Comparison of ENCODE assay signal across 8 cellular contexts in the genomic region with DNA sequence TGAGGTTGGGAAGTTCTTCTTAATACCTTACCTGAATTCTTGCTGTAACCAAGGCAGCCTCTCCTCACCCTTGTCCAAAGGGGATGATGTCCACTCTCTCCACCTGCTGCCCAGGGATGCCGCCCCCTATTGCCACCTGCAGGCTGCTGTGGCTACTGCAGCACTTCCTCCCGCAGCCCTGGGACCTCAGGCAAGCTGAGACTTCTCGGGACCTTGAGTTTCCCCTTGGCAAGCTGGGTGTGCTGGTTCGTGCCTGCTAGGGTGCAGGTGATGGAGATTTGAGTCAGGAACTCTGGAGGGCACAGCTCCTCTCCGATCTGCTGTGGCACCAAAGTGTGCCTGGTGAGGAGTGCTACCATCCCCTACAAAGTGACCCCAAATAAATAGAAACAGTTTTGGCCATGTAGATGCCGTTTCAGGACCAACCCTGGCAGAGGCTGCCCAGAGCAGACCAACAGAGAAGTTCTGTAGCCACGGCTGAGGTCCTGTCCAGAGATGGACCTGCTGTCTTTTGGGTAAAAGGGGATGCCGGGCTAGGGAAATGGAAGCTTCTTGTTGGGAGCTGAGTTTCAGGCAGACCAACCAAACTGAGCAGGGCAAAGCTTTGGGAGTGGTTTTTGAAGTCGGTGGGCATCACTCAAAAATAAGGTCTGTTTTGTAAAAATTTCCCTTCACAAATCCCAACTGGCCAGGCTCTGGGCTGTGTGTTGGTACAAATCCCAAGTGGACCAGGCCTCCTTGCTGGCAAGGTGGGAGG. TPM values are rescaled to one million over a fixed set of nuclear protein-coding genes. Genes with fewer than 3 reads are reported as not detected.
DNase-seq lines count a peak whose midpoint lies in the region; ATAC-seq and TF ChIP-seq lines count a peak whose summit lies in the region.

No MANE protein-coding gene starts in this region.

- TF ChIP-seq CTCF in KMS-11 (conservative IDR thresholded peaks at IDR 0.05; ENCODE audit: low read depth, low read length) (peak; percentile 83), WTC11 (IDR thresholded peaks at IDR 0.05) (peak; percentile 71), endodermal cell (conservative IDR thresholded peaks at IDR 0.05) (peak; percentile 90)

- POLR2A ChIA-PET in WTC11 (lab: Charles Lee), result interaction anchor here (0.7 kb wide), 1 partner anchor 337 kb away, joined by 4 read pairs; no protein-coding TSS in a partner anchor

- peaks cover 1% of the 10 kb centered on the region; the same call in 1 of the 2 replicates for H3K36me3 ChIP-seq in KMS-11 (ENCODE audit: insufficient read depth)
- H3K36me3 ChIP-seq in endodermal cell (ENCODE audit: control insufficient read depth, insufficient read depth, low read length), result no peaks in the 10 kb centered on the region

- H3K27ac ChIP-seq in KMS-11 (no peak overlapping the region), endodermal cell (ENCODE audit: low read depth, low read length) (no peak overlapping the region)

- H3K9me3 Mint-ChIP-seq in WTC11 (peaks cover under 1% of the 10 kb centered on the region; the same call in 1 of the 2 replicates), endodermal cell (no peaks in the 10 kb centered on the region)

- peaks cover 7% of the 10 kb centered on the region for H3K4me1 Mint-ChIP-seq in WTC11
- no peaks in the 10 kb centered on the region for H3K4me1 Mint-ChIP-seq in endodermal cell

- H3K9me3 ChIP-seq in endodermal cell (ENCODE audit: control insufficient read depth, low read length), result no peaks in the 10 kb centered on the region

- H3K4me2 ChIP-seq in KMS-11, result no peak overlapping the region

- H3K4me1 ChIP-seq in KMS-11 (ENCODE audit: low read depth, poor library complexity, severe bottlenecking), result no peaks in the 10 kb centered on the region
- no peaks in the 10 kb centered on the region for H3K4me1 ChIP-seq in endodermal cell (ENCODE audit: control insufficient read depth, insufficient read depth, low read length)

- H3K27me3 Mint-ChIP-seq in WTC11 (ENCODE audit: low read depth), result no peaks in the 10 kb centered on the region
- H3K27me3 Mint-ChIP-seq in endodermal cell (ENCODE audit: insufficient read depth), result peaks cover 3% of the 10 kb centered on the region

- H3K27me3 ChIP-seq in KMS-11 (ENCODE audit: insufficient read depth, low read depth) (no peaks in the 10 kb centered on the region), endodermal cell (ENCODE audit: control insufficient read depth, insufficient read depth, low read length, poor library complexity, severe bottlenecking) (no peaks in the 10 kb centered on the region)

- H2AFZ ChIP-seq in KMS-11 (ENCODE audit: low read depth), result no peak overlapping the region

- H3K27ac Mint-ChIP-seq in WTC11 (no peak overlapping the region), endodermal cell (no peak overlapping the region)

- 42 to 60% methylated on average over 5 to 8 of the region's 9 CpGs for WGBS in endodermal cell (ENCODE audit: insufficient coverage in 1 of 2, insufficient read length in 1 of 2), 2 experiments

- no peaks in the 10 kb centered on the region for H3K79me2 ChIP-seq in KMS-11 (ENCODE audit: insufficient read depth, low read depth)

- ATAC-seq in WTC11 (peak; percentile 93), HG03342 (IDR thresholded peaks at IDR 0.05; ENCODE audit: unreplicated experiment) (no peak), HG03354 (IDR thresholded peaks at IDR 0.05; ENCODE audit: poor library complexity, severe bottlenecking, unreplicated experiment) (no peak)

- CTCF ChIA-PET in WTC11 (lab: Charles Lee), result interaction anchor here (0.6 to 4.0 kb wide), 30 partner anchors 8 to 414 kb away, joined by 3 to 46 read pairs (median 6); a partner anchor contains a TSS

- no peaks in the 10 kb centered on the region for H3K36me3 Mint-ChIP-seq in WTC11
- H3K36me3 Mint-ChIP-seq in endodermal cell (ENCODE audit: low read depth), result no peaks in the 10 kb centered on the region

- H4K20me1 ChIP-seq in KMS-11 (ENCODE audit: insufficient read depth), result no peaks in the 10 kb centered on the region

- H3K4me3 ChIP-seq in KMS-11 (IDR thresholded peaks at IDR 0.05; ENCODE audit: insufficient read depth, low read depth, low read length), result no peak overlapping the region
- no peak overlapping the region for H3K4me3 ChIP-seq in endodermal cell (ENCODE audit: low read length)

- H3K9ac ChIP-seq in KMS-11, result no peak overlapping the region
- no peak overlapping the region for H3K9ac ChIP-seq in endodermal cell (ENCODE audit: extremely low read depth, low read length, poor library complexity, severe bottlenecking)

- DNase-seq in EL (peak; percentile 49), WTC11 (ENCODE audit: low spot score) (peak; percentile 79), endodermal cell (peak; percentile 93), mucosa of gallbladder (ENCODE audit: low spot score) (peak; percentile 54), dedifferentiated amniotic fluid mesenchymal stem cell (ENCODE audit: extremely low spot score) (no peak)

- H3K4me3 Mint-ChIP-seq in WTC11 (no peak overlapping the region), endodermal cell (no peak overlapping the region)

TF ChIP-seq in WTC11, 78 proteins besides CTCF, POLR2A, EP300 and RAD21:
- TF ChIP-seq JAZF1 (CRISPR knock-in tag; IDR thresholded peaks at IDR 0.05) (no peak), ATF1 (CRISPR knock-in tag; IDR thresholded peaks at IDR 0.05) (no peak), ETV6 (CRISPR knock-in tag; IDR thresholded peaks at IDR 0.05) (no peak), FOXK1 (CRISPR knock-in tag; IDR thresholded peaks at IDR 0.05) (no peak)
- TF ChIP-seq, protein P1, sequence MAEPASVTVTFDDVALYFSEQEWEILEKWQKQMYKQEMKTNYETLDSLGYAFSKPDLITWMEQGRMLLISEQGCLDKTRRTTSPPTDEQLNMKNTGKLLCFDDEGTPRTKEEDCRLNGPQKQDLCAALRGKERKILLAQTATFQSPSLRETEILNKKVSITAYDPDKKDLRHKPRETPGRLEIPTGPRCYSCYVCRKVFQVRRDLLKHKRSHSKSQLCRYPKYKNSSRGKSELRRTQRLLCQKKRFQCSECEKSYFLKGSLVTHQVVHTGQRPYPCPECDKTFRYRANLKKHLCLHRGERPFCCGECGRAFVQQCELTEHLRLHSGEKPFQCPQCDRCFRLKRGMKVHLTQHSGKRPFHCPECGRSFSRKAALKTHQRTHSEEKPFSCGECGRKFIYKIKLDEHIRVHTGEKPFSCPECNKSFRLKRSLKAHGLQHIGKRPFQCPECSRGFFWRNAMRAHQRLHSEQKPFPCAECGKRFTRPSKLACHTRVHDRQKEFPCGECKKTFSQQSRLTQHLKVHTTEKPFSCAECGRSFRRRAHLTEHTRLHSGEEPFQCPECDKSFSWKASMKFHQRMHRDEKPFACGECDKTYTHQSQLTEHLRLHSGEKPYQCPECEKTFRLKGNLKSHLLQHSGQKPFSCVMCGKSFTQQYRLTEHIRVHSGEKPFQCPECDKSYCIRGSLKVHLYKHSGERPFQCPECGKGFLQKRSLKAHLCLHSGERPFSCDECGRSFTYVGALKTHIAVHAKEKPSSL (CRISPR knock-in tag; conservative IDR thresholded peaks at IDR 0.05), result no peak

RNA-seq across cellular contexts. Expression of a gene that starts 31.7 kb away (rescaled TPM):
- 1.5 to 1.8 TPM (median 1.8 TPM) in 3 replicates for total RNA-seq in WTC11 (2021)
- total RNA-seq in endodermal cell, result under 1 TPM; 0.24 to 0.31 TPM
- 0.14 TPM for polyA plus RNA-seq in endodermal cell (2013, experiment 1 of 2)
- polyA plus RNA-seq in endodermal cell (2013, experiment 2 of 2), result 0.17 TPM
- total RNA-seq in mucosa of gallbladder, result 7.4 TPM
